In the genomic region with DNA sequence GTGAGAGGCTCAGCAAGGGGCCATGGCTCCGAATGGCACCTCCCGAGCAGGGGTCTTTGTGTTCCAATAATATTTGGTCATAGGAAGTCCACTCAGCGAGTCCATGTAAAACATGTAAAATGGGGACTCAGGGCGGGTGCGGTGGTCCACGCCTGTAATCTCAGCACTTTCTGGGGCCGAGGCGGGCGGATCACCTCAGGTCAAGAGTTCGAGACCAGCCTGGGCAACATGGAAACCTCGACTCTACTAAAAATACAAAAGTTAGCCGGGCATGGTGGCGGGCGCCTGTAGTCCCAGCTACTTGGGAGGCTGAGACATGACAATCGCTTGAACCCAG, we compare ENCODE assay signal across 8 cellular contexts. TPM values are rescaled to one million over a fixed set of nuclear protein-coding genes. Genes with fewer than 3 reads are reported as not detected.
A peak's percentile ranks its signal among the peaks of the same experiment; 100 is the strongest.
DNase-seq lines count a peak whose midpoint lies in the region; ATAC-seq, FAIRE-seq and TF ChIP-seq lines count a peak whose summit lies in the region.

No MANE protein-coding gene starts in this region.

- ATAC-seq in CD4-positive, CD25-positive, alpha-beta regulatory T cell (ENCODE audit: low read depth in 2 of 2) = no peak
- ATAC-seq in effector memory CD8-positive, alpha-beta T cell (replicated peaks) = no peak
- ATAC-seq in pancreas = no peak
- no peak for ATAC-seq in HG02642 (IDR thresholded peaks at IDR 0.05; ENCODE audit: poor library complexity, unreplicated experiment)

- no peak overlapping the region for H3K27ac Mint-ChIP-seq in CD4-positive, CD25-positive, alpha-beta regulatory T cell
- H3K27ac Mint-ChIP-seq in effector memory CD8-positive, alpha-beta T cell = no peak overlapping the region
- H3K27ac Mint-ChIP-seq in type B pancreatic cell = no peak overlapping the region

- H3K9ac ChIP-seq in Karpas-422 (ENCODE audit: low read length) = peak overlapping the region; percentile 41; the same call in 1 of the 2 replicates

- peaks cover 12% of the 10 kb centered on the region for H3K4me1 ChIP-seq in CD4-positive, CD25-positive, alpha-beta regulatory T cell (ENCODE audit: control insufficient read depth, insufficient read depth, low read length, poor library complexity, severe bottlenecking)
- H3K4me1 ChIP-seq in Karpas-422 (ENCODE audit: low read length) = peaks cover 13% of the 10 kb centered on the region
- H3K4me1 ChIP-seq in pancreas = no peaks in the 10 kb centered on the region

- no peaks in the 10 kb centered on the region for H3K79me2 ChIP-seq in Karpas-422 (ENCODE audit: low read length)

- intact Hi-C loops in pancreas (cut with DNase I) = no loop called here

- H2AFZ ChIP-seq in Karpas-422 (ENCODE audit: low read length) = peak overlapping the region; percentile 92

- WGBS in pancreas, 2 donors = 73 to 74% methylated on average over 15 of the region's 15 CpGs

- H3K36me3 ChIP-seq in CD4-positive, CD25-positive, alpha-beta regulatory T cell (ENCODE audit: control insufficient read depth, insufficient read depth, low read length) = no peaks in the 10 kb centered on the region
- no peaks in the 10 kb centered on the region for H3K36me3 ChIP-seq in Karpas-422 (ENCODE audit: insufficient read depth, low read length)
- H3K36me3 ChIP-seq in pancreas = no peaks in the 10 kb centered on the region

- DNase-seq in CD4-positive, CD25-positive, alpha-beta regulatory T cell = no peak
- DNase-seq in Karpas-422 (no peak), pancreas (no peak), type B pancreatic cell (ENCODE audit: extremely low spot score, unreplicated experiment) (no peak), iPS-NIHi11 (ENCODE audit: low spot score) (no peak), putamen (ENCODE audit: low spot score) (no peak)
- peak in 1 of 3 experiments; percentile 14 for DNase-seq in effector memory CD8-positive, alpha-beta T cell

- no peaks in the 10 kb centered on the region for H3K36me3 Mint-ChIP-seq in CD4-positive, CD25-positive, alpha-beta regulatory T cell
- peaks cover 11% of the 10 kb centered on the region for H3K36me3 Mint-ChIP-seq in effector memory CD8-positive, alpha-beta T cell (ENCODE audit: insufficient read depth)
- no peaks in the 10 kb centered on the region for H3K36me3 Mint-ChIP-seq in type B pancreatic cell

- H4K20me1 ChIP-seq in Karpas-422 (ENCODE audit: insufficient read depth, low read depth, low read length) = no peaks in the 10 kb centered on the region

- no peaks in the 10 kb centered on the region for H3K9me2 ChIP-seq in Karpas-422 (replicated peaks; ENCODE audit: insufficient read depth, low read length)

- H3K27ac ChIP-seq in CD4-positive, CD25-positive, alpha-beta regulatory T cell (ENCODE audit: insufficient read depth, low read length, poor library complexity, severe bottlenecking) = peak overlapping the region; percentile 65
- no peak overlapping the region for H3K27ac ChIP-seq in Karpas-422 (ENCODE audit: low read length)
- H3K27ac ChIP-seq in pancreas = no peak overlapping the region

- H3K9me3 Mint-ChIP-seq in CD4-positive, CD25-positive, alpha-beta regulatory T cell = no peaks in the 10 kb centered on the region
- H3K9me3 Mint-ChIP-seq in effector memory CD8-positive, alpha-beta T cell = no peaks in the 10 kb centered on the region
- no peaks in the 10 kb centered on the region for H3K9me3 Mint-ChIP-seq in type B pancreatic cell

- peaks cover 7 to 24% (median 10%) of the 10 kb centered on the region in 4 donors for H3K4me1 Mint-ChIP-seq in CD4-positive, CD25-positive, alpha-beta regulatory T cell
- H3K4me1 Mint-ChIP-seq in effector memory CD8-positive, alpha-beta T cell (ENCODE audit: low read depth in 2 of 2) = peaks cover 12 to 16% of the 10 kb centered on the region in 2 donors
- peaks cover 8% of the 10 kb centered on the region for H3K4me1 Mint-ChIP-seq in type B pancreatic cell (ENCODE audit: unreplicated experiment)

- no peaks in the 10 kb centered on the region for H3K9me3 ChIP-seq in CD4-positive, CD25-positive, alpha-beta regulatory T cell (ENCODE audit: control insufficient read depth in 2 of 2, low read length in 2 of 2)
- H3K9me3 ChIP-seq in Karpas-422 (ENCODE audit: low read length) = no peaks in the 10 kb centered on the region
- H3K9me3 ChIP-seq in pancreas = no peaks in the 10 kb centered on the region

- peak overlapping the region in 2 of 4 donors; percentile 21 to 36 for H3K4me3 Mint-ChIP-seq in CD4-positive, CD25-positive, alpha-beta regulatory T cell
- H3K4me3 Mint-ChIP-seq in effector memory CD8-positive, alpha-beta T cell = peak overlapping the region; percentile 33 to 85
- H3K4me3 Mint-ChIP-seq in type B pancreatic cell = no peak overlapping the region

- H3K4me2 ChIP-seq in Karpas-422 (ENCODE audit: low read depth, low read length, poor library complexity, severe bottlenecking) = peak overlapping the region; percentile 65

- FAIRE-seq in pancreas (lab: Jason Lieb, UNC) = no peak

- H3K4me3 ChIP-seq in CD4-positive, CD25-positive, alpha-beta regulatory T cell (ENCODE audit: low read depth, low read length) = no peak overlapping the region
- H3K4me3 ChIP-seq in Karpas-422 (ENCODE audit: low read length) (peak overlapping the region; percentile 51; the same call in 1 of the 2 replicates), pancreas (peak overlapping the region in 3 of 4 donors; percentile 20 to 50 (median 50))

- no peaks in the 10 kb centered on the region for H3K27me3 ChIP-seq in CD4-positive, CD25-positive, alpha-beta regulatory T cell (ENCODE audit: control insufficient read depth, insufficient read depth, low read length)
- H3K27me3 ChIP-seq in Karpas-422 (ENCODE audit: low read length) = no peaks in the 10 kb centered on the region
- no peaks in the 10 kb centered on the region for H3K27me3 ChIP-seq in pancreas

- TF ChIP-seq CTCF in pancreas (IDR thresholded peaks at IDR 0.05) (no peak), type B pancreatic cell (conservative IDR thresholded peaks at IDR 0.05) (no peak)

- H3K27me3 Mint-ChIP-seq in CD4-positive, CD25-positive, alpha-beta regulatory T cell = peaks cover 20% of the 10 kb centered on the region
- H3K27me3 Mint-ChIP-seq in effector memory CD8-positive, alpha-beta T cell = no peaks in the 10 kb centered on the region
- H3K27me3 Mint-ChIP-seq in type B pancreatic cell = peaks cover 11% of the 10 kb centered on the region

RNA-seq across cellular contexts. Expression of a gene that starts 26.4 kb away (rescaled TPM):
- 0.15 TPM for total RNA-seq in CD4-positive, CD25-positive, alpha-beta regulatory T cell
- polyA plus RNA-seq in CD4-positive, CD25-positive, alpha-beta regulatory T cell = not detected
- not detected in 2 replicates for total RNA-seq in Karpas-422 (2014; rRNA removed; shearing (Covaris generic); ENCODE audit: low replicate concordance)
- total RNA-seq in pancreas = under 1 TPM; 0.56 to 0.87 (median 0.67) TPM
- polyA plus RNA-seq in pancreas = 1 to 10 TPM; 2.2 to 6.1 TPM
- total RNA-seq in type B pancreatic cell (ENCODE audit: low replicate concordance) = 0.29 and 2.2 TPM in 2 replicates

RNA-seq across cellular contexts. Expression of a gene that starts 33.1 kb away (rescaled TPM):
- total RNA-seq in CD4-positive, CD25-positive, alpha-beta regulatory T cell = 3.7 TPM
- polyA plus RNA-seq in CD4-positive, CD25-positive, alpha-beta regulatory T cell = not detected
- total RNA-seq in Karpas-422 (2014; rRNA removed; shearing (Covaris generic); ENCODE audit: low replicate concordance) = not detected in 2 replicates
- not detected for total RNA-seq in pancreas
- under 1 TPM in 1 of 2 donors, not detected in 1; 0.14 TPM for polyA plus RNA-seq in pancreas
- total RNA-seq in type B pancreatic cell (ENCODE audit: low replicate concordance) = not detected in 2 replicates

RNA-seq across cellular contexts. Expression of a gene that starts 33.6 kb away (rescaled TPM):
- not detected for total RNA-seq in CD4-positive, CD25-positive, alpha-beta regulatory T cell
- polyA plus RNA-seq in CD4-positive, CD25-positive, alpha-beta regulatory T cell = under 1 TPM in 1 of 4 donors, not detected in 3; 0.28 TPM
- not detected in 2 replicates for total RNA-seq in Karpas-422 (2014; rRNA removed; shearing (Covaris generic); ENCODE audit: low replicate concordance)
- under 1 TPM; 0.37 to 0.69 (median 0.43) TPM for total RNA-seq in pancreas
- polyA plus RNA-seq in pancreas = 1 to 10 TPM in 1 of 2 donors, under 1 TPM in 1; 0.49 to 1.3 TPM
- 4.4 and 4.5 TPM in 2 replicates for total RNA-seq in type B pancreatic cell (ENCODE audit: low replicate concordance)
